ENCODE assay signal across 8 cellular contexts in the genomic region with DNA sequence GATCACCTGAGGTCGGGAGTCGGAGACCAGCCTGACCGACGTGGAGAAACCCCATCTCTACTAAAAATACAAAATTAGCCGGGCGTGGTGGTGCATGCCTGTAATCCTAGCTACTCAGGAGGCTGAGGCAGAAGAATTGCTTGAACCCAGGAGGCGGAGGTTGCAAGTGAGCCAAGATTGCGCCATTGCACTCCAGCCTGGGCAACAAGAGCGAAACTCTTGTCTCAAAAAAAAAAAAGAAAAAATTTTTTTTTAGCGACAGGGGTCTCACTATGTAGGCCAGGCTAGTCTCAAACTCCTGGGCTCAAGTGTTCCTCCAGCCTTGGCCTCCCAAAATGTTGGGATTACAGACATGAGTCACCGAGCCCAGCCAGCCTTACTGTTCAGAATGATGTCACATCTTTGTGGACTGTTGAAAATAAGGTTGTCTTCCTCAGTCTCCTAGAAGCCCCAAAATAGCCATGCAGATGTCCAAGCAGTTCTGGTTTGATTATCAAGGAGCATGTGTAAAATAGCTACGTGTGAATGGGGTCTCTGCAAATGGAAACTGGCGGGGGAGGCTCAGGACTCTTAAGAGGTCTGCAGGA.
DNase-seq lines count a peak whose midpoint lies in the region; FAIRE-seq and TF ChIP-seq lines count a peak whose summit lies in the region.
"Not testable (repeated sequence)": the region's sequence is repeated elsewhere in the genome, so short reads cannot be mapped to it uniquely, and the experiment has no call there.

No MANE protein-coding gene starts in this region.

- H2AFZ ChIP-seq in endothelial cell of umbilical vein (ENCODE audit: low read depth, low read length): not testable (repeated sequence)

- not testable (repeated sequence) for H3K27me3 ChIP-seq in endothelial cell of umbilical vein (ENCODE audit: control insufficient read depth in 2 of 2, insufficient read depth in 2 of 2, low read length in 2 of 2); small intestine (ENCODE audit: control insufficient read depth in 2 of 2, insufficient read depth in 2 of 2, low read length in 2 of 2)
- H3K27me3 ChIP-seq in iPS-20b (ENCODE audit: insufficient read depth, low read length): peaks cover 10% of the 10 kb centered on the region; the same call in 1 of the 2 replicates

- CTCF ChIA-PET in AG04449 (lab: Yijun Ruan, JAX): interaction anchor here (0.8 to 2.4 kb wide), 4 partner anchors 8 to 249 kb away, joined by 3 to 10 read pairs (median 4); no protein-coding TSS in a partner anchor
- CTCF ChIA-PET in HEK293 (lab: Yijun Ruan, JAX): not testable (repeated sequence)
- CTCF ChIA-PET in endothelial cell of umbilical vein (lab: Charles Lee): interaction anchor here (0.9 to 1.8 kb wide), 4 partner anchors 8 to 71 kb away, joined by 3 to 6 read pairs (median 4); no protein-coding TSS in a partner anchor

- WGBS in small intestine, 3 donors: 70 to 82% (median 77%) methylated on average over 13 of the region's 13 CpGs

- not testable (repeated sequence) for H3K9me1 ChIP-seq in endothelial cell of umbilical vein (replicated peaks; ENCODE audit: control insufficient read depth, extremely low read depth, insufficient read depth, low read length)

- in situ Hi-C loops in astrocyte of the spinal cord (cut with HindIII; ENCODE audit: low sequenced_read_pairs): not testable (repeated sequence)

- peak; percentile 44 for FAIRE-seq in RCC 7860 (lab: Jason Lieb, UNC)
- FAIRE-seq in endothelial cell of umbilical vein (lab: Jason Lieb, UNC): peak; percentile 70
- not testable (repeated sequence) for FAIRE-seq in small intestine (lab: Jason Lieb, UNC)

- not testable (repeated sequence) for H3K79me2 ChIP-seq in endothelial cell of umbilical vein (ENCODE audit: control insufficient read depth, insufficient read depth, low read length)

- H3K27me3 Mint-ChIP-seq in nephron (ENCODE audit: low read depth): peaks cover 52% of the 10 kb centered on the region

- not testable (repeated sequence) for H3K9ac ChIP-seq in endothelial cell of umbilical vein (replicated peaks; ENCODE audit: extremely low read depth, insufficient read depth, low read length); iPS-20b (ENCODE audit: low read depth, low read length)

- not testable (repeated sequence) for H3K9me3 ChIP-seq in HEK293 (ENCODE audit: control insufficient read depth, insufficient read depth, low read depth, low read length); endothelial cell of umbilical vein (replicated peaks; ENCODE audit: control insufficient read depth, insufficient read depth, low read length); iPS-20b (ENCODE audit: insufficient read depth, low read depth, low read length); small intestine (ENCODE audit: control insufficient read depth, low read depth)

- POLR2A ChIA-PET in AG04449 (lab: Yijun Ruan, JAX); HEK293 (lab: Yijun Ruan, JAX); endothelial cell of umbilical vein (lab: Charles Lee): not testable (repeated sequence)

- not testable (repeated sequence) for BruUV-seq in endothelial cell of umbilical vein (replicated peaks; lab: Mats Ljungman, UMichigan)

- not testable (repeated sequence) for H3K36me3 Mint-ChIP-seq in nephron (ENCODE audit: low read depth)

- peak overlapping the region; percentile 39 to 78 (median 40) for H3K27ac Mint-ChIP-seq in nephron

- intact Hi-C loops in endothelial cell of umbilical vein (cut with micrococcal nuclease): loop anchor here (2.0 kb wide), 1 partner anchor 22 kb away; no protein-coding TSS in a partner anchor

- not testable (repeated sequence) for H3K27ac ChIP-seq in HEK293 (ENCODE audit: extremely low read depth, low read depth, low read length); endothelial cell of umbilical vein (ENCODE audit: insufficient read depth, low read depth, low read length); iPS-20b (ENCODE audit: low read length)
- peak overlapping the region; percentile 17 to 93 for H3K27ac ChIP-seq in small intestine (ENCODE audit: low read depth in 1 of 2, low read length in 1 of 2)

- peak overlapping the region; percentile 73 to 81 (median 80) for H3K4me3 Mint-ChIP-seq in nephron

- H3K4me1 ChIP-seq in HEK293 (ENCODE audit: control insufficient read depth, insufficient read depth, low read length); iPS-20b (ENCODE audit: insufficient read depth, low read length); small intestine (ENCODE audit: control insufficient read depth in 2 of 2, insufficient read depth in 1 of 2, low read depth in 1 of 2, low read length in 1 of 2): not testable (repeated sequence)
- H3K4me1 ChIP-seq in endothelial cell of umbilical vein (ENCODE audit: control insufficient read depth, extremely low read depth, insufficient read depth, low read length): peaks cover 13% of the 10 kb centered on the region

- H3K9me3 Mint-ChIP-seq in nephron: not testable (repeated sequence)

- not testable (repeated sequence) for DNase-seq in AG04449 (ENCODE audit: low read depth, low spot score); endothelial cell of umbilical vein (ENCODE audit: low read depth, low spot score); small intestine
- peak; percentile 53 for DNase-seq in RCC 7860 (ENCODE audit: low spot score)
- peak; percentile 68 for DNase-seq in astrocyte of the spinal cord (ENCODE audit: low read depth, low spot score)

- TF ChIP-seq CTCF in AG04449 (IDR thresholded peaks at IDR 0.05; ENCODE audit: insufficient read depth, low read length, missing control alignments); HEK293 (tag by site-specific recombination; IDR thresholded peaks at IDR 0.05); astrocyte of the spinal cord (IDR thresholded peaks at IDR 0.05; ENCODE audit: low read depth, low read length); endothelial cell of umbilical vein (IDR thresholded peaks at IDR 0.05; ENCODE audit: extremely low read depth in 1 of 2, insufficient read depth in 1 of 2, low read depth in 1 of 2, low read length in 2 of 2); nephron (IDR thresholded peaks at IDR 0.05; ENCODE audit: unreplicated experiment in 3 of 3): not testable (repeated sequence)

- H3K4me1 Mint-ChIP-seq in nephron: peaks cover 17% of the 10 kb centered on the region

- H3K36me3 ChIP-seq in HEK293 (ENCODE audit: control insufficient read depth in 2 of 2, insufficient read depth in 1 of 2, low read length in 2 of 2); endothelial cell of umbilical vein (ENCODE audit: control insufficient read depth in 2 of 2, extremely low read depth in 1 of 2, insufficient read depth in 2 of 2, low read length in 2 of 2); iPS-20b (ENCODE audit: insufficient read depth, low read depth, low read length); small intestine (ENCODE audit: control insufficient read depth in 2 of 2, insufficient read depth in 2 of 2, low read length in 2 of 2): not testable (repeated sequence)

- not testable (repeated sequence) for H4K20me1 ChIP-seq in endothelial cell of umbilical vein (replicated peaks; ENCODE audit: control insufficient read depth, extremely low read depth, insufficient read depth, low read length)

- dilution Hi-C loops in endothelial cell of umbilical vein (cut with MboI; ENCODE audit: extremely low pct_ligation_motif_present, low sequenced_read_pairs): loop anchor here (10.0 kb wide), 1 partner anchor 148 kb away; a partner anchor contains a TSS

- not testable (repeated sequence) for TF ChIP-seq POLR2A in endothelial cell of umbilical vein (IDR thresholded peaks at IDR 0.05; ENCODE audit: low read depth, low read length)

- H3K4me3 ChIP-seq in AG04449 (ENCODE audit: low read depth, low read length) (peak overlapping the region; percentile 6; the same call in 1 of the 2 replicates), astrocyte of the spinal cord (ENCODE audit: low read depth, low read length) (peak overlapping the region; percentile 42), iPS-20b (ENCODE audit: low read length) (peak overlapping the region; percentile 70; the same call in 1 of the 2 replicates), small intestine (ENCODE audit: low read depth in 1 of 2, low read length in 2 of 2) (peak overlapping the region in 1 of 2 donors; percentile 66)
- not testable (repeated sequence) for H3K4me3 ChIP-seq in HEK293 (ENCODE audit: low read depth, low read length); endothelial cell of umbilical vein (replicated peaks in 1 of 3; ENCODE audit: insufficient read depth in 1 of 3, low read depth in 1 of 3, low read length in 3 of 3)

- peak overlapping the region; percentile 6 for H3K4me2 ChIP-seq in endothelial cell of umbilical vein (ENCODE audit: insufficient read depth, low read length)

TF ChIP-seq in endothelial cell of umbilical vein, 7 proteins besides CTCF, POLR2A, EP300 and RAD21:
- TF ChIP-seq JUN (IDR thresholded peaks at IDR 0.05; ENCODE audit: borderline replicate concordance, insufficient read depth, insufficient read length, low read depth): peak; percentile 4
TF ChIP-seq in endothelial cell of umbilical vein: peak in this region for 1; not testable (repeated sequence) for 6.
